ENCODE assay signal across 24 cellular contexts in the genomic region with DNA sequence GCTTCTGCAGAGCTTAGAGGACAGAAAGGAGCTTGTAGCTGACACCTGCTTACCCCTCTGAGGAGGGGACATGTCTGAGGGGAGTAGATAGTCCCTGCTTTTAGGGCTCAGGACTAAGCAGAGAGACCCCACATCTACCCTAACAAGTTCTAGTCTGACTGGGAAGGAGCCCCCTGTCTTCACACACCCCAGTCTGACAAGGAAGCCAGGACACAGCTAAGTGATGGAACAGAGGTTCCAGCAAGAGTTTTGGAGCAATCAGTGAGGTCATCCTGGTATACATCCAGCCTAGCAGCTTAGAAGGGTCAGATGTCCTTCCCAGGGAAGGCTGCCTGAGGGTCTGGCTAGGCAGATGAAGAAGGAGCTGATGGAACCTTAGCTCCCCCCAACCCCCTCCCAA.
"Had no signal": no experiment of that assay in that cellular context is flagged by ENCODE, and none has a peak within 500 bp of the region (broad histone marks: within the 10 kb centered on the region; RNA-seq: fewer than 3 reads in every experiment).

No MANE protein-coding gene starts in this region.

- H3K27me3 Mint-ChIP-seq: effector memory CD8-positive, alpha-beta T cell; naive B cell; natural killer cell treated with Interleukin-12 subunit alpha and Interleukin-12 subunit beta and Interleukin-15 and Interleukin-18, amount 100 ng/mL, for 72 hours; progenitor cell of endocrine pancreas; stimulated activated naive B cell treated with anti-CD40 and anti-IgM and Interleukin-4, amounts not matched to agents 10 μg/mL and 1 μg/mL and 100 μg/mL, for 72 hours; stimulated activated naive CD8-positive, alpha-beta T cell treated with anti-CD3 and anti-CD28 coated beads, Interleukin-15, Interleukin-2, amounts not matched to agents 100 ng/mL and 50 ng/mL, for 24 hours had no signal

- H3K9me3 ChIP-seq: esophagus squamous epithelium, left lung, mucosa of descending colon, neutrophil, right lobe of liver, suprapubic skin had no signal

- DNase-seq: cortex of kidney; effector memory CD8-positive, alpha-beta T cell; erythroblast; esophagus squamous epithelium; head of caudate nucleus; left cardiac atrium; left lung; mesenchymal stem cell; mucosa of descending colon; naive B cell; right lobe of liver; small intestine; stimulated activated CD4-positive, alpha-beta T cell treated with anti-CD3 and anti-CD28 coated beads, Interleukin-15, amount 100 ng/mL, for 24 hours; stimulated activated CD4-positive, alpha-beta T cell treated with anti-CD3 and anti-CD28 coated beads, Interleukin-2, amount 100 ng/mL, for 48 hours; stimulated activated naive B cell treated with anti-CD40 and anti-IgM and Interleukin-4, amounts not matched to agents 10 μg/mL and 1 μg/mL and 100 μg/mL, for 72 hours; trophoblast cell had no signal

- H3K27ac ChIP-seq: esophagus squamous epithelium, left lung, neutrophil, parathyroid adenoma, suprapubic skin had no signal

- H3K27ac Mint-ChIP-seq: mesothelial cell of epicardium; natural killer cell treated with Interleukin-12 subunit alpha and Interleukin-12 subunit beta and Interleukin-15 and Interleukin-18, amount 100 ng/mL, for 72 hours; progenitor cell of endocrine pancreas; stimulated activated naive B cell treated with anti-CD40 and anti-IgM and Interleukin-4, amounts not matched to agents 10 μg/mL and 1 μg/mL and 100 μg/mL, for 72 hours; stimulated activated naive CD8-positive, alpha-beta T cell treated with anti-CD3 and anti-CD28 coated beads, Interleukin-15, Interleukin-2, amounts not matched to agents 100 ng/mL and 50 ng/mL, for 24 hours had no signal

- H3K4me3 Mint-ChIP-seq: effector memory CD8-positive, alpha-beta T cell; mesothelial cell of epicardium; naive B cell; natural killer cell treated with Interleukin-12 subunit alpha and Interleukin-12 subunit beta and Interleukin-15 and Interleukin-18, amount 100 ng/mL, for 72 hours; neural crest cell; stimulated activated naive B cell treated with anti-CD40 and anti-IgM and Interleukin-4, amounts not matched to agents 10 μg/mL and 1 μg/mL and 100 μg/mL, for 72 hours; stimulated activated naive CD8-positive, alpha-beta T cell treated with anti-CD3 and anti-CD28 coated beads, Interleukin-15, Interleukin-2, amounts not matched to agents 100 ng/mL and 50 ng/mL, for 24 hours had no signal

- ATAC-seq: effector memory CD8-positive, alpha-beta T cell; left cardiac atrium; left lung; mucosa of descending colon; natural killer cell treated with Interleukin-12 subunit alpha and Interleukin-12 subunit beta and Interleukin-15 and Interleukin-18, amount 100 ng/mL, for 72 hours; right lobe of liver; stimulated activated naive B cell treated with anti-CD40 and anti-IgM and Interleukin-4, amounts not matched to agents 10 μg/mL and 1 μg/mL and 100 μg/mL, for 72 hours had no signal

- H3K4me3 ChIP-seq: esophagus squamous epithelium, left lung, mucosa of descending colon, right lobe of liver, suprapubic skin had no signal

- H3K27me3 ChIP-seq: esophagus squamous epithelium, left lung, neutrophil, right lobe of liver, suprapubic skin had no signal

- H3K9me3 Mint-ChIP-seq: effector memory CD8-positive, alpha-beta T cell; mesothelial cell of epicardium; naive B cell; natural killer cell treated with Interleukin-12 subunit alpha and Interleukin-12 subunit beta and Interleukin-15 and Interleukin-18, amount 100 ng/mL, for 72 hours; neural crest cell; stimulated activated naive B cell treated with anti-CD40 and anti-IgM and Interleukin-4, amounts not matched to agents 10 μg/mL and 1 μg/mL and 100 μg/mL, for 72 hours; stimulated activated naive CD8-positive, alpha-beta T cell treated with anti-CD3 and anti-CD28 coated beads, Interleukin-15, Interleukin-2, amounts not matched to agents 100 ng/mL and 50 ng/mL, for 24 hours had no signal

- H3K4me1 Mint-ChIP-seq: mesothelial cell of epicardium, neural crest cell had no signal
